ENCODE assay signal across 1 cellular context in the genomic region with DNA sequence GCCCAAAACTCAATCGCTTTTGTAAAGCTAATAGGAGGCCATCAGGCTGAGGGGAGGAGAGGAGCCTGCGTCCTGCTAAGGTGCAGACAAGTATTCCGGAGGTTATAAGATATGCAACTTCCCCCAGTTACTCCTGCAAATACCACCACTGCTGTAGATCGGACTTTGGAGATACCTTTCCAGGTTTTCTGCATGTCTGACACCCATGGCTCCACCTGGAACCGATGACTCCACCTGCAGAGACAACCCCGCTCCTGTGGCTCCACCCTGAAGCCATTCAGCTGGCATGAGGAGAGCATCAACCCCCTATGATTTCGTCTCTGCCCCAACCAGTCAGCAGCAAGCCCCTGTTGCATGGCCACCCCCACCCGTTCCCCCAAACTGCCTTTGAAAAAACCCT.
A peak's percentile ranks its signal among the peaks of the same experiment; 100 is the strongest.
TF ChIP-seq lines count a peak whose summit lies in the region.

No MANE protein-coding gene starts in this region.

TF ChIP-seq in WTC11, 78 proteins besides CTCF, POLR2A, EP300 and RAD21 (continued from another document):
- TF ChIP-seq, protein P1, sequence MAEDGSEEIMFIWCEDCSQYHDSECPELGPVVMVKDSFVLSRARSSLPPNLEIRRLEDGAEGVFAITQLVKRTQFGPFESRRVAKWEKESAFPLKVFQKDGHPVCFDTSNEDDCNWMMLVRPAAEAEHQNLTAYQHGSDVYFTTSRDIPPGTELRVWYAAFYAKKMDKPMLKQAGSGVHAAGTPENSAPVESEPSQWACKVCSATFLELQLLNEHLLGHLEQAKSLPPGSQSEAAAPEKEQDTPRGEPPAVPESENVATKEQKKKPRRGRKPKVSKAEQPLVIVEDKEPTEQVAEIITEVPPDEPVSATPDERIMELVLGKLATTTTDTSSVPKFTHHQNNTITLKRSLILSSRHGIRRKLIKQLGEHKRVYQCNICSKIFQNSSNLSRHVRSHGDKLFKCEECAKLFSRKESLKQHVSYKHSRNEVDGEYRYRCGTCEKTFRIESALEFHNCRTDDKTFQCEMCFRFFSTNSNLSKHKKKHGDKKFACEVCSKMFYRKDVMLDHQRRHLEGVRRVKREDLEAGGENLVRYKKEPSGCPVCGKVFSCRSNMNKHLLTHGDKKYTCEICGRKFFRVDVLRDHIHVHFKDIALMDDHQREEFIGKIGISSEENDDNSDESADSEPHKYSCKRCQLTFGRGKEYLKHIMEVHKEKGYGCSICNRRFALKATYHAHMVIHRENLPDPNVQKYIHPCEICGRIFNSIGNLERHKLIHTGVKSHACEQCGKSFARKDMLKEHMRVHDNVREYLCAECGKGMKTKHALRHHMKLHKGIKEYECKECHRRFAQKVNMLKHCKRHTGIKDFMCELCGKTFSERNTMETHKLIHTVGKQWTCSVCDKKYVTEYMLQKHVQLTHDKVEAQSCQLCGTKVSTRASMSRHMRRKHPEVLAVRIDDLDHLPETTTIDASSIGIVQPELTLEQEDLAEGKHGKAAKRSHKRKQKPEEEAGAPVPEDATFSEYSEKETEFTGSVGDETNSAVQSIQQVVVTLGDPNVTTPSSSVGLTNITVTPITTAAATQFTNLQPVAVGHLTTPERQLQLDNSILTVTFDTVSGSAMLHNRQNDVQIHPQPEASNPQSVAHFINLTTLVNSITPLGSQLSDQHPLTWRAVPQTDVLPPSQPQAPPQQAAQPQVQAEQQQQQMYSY (CRISPR knock-in tag; IDR thresholded peaks at IDR 0.05): peak; percentile 63
- TF ChIP-seq, protein P2, sequence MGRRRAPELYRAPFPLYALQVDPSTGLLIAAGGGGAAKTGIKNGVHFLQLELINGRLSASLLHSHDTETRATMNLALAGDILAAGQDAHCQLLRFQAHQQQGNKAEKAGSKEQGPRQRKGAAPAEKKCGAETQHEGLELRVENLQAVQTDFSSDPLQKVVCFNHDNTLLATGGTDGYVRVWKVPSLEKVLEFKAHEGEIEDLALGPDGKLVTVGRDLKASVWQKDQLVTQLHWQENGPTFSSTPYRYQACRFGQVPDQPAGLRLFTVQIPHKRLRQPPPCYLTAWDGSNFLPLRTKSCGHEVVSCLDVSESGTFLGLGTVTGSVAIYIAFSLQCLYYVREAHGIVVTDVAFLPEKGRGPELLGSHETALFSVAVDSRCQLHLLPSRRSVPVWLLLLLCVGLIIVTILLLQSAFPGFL (CRISPR knock-in tag; IDR thresholded peaks at IDR 0.05; ENCODE audit: borderline replicate concordance): no peak
- TF ChIP-seq, protein P3, sequence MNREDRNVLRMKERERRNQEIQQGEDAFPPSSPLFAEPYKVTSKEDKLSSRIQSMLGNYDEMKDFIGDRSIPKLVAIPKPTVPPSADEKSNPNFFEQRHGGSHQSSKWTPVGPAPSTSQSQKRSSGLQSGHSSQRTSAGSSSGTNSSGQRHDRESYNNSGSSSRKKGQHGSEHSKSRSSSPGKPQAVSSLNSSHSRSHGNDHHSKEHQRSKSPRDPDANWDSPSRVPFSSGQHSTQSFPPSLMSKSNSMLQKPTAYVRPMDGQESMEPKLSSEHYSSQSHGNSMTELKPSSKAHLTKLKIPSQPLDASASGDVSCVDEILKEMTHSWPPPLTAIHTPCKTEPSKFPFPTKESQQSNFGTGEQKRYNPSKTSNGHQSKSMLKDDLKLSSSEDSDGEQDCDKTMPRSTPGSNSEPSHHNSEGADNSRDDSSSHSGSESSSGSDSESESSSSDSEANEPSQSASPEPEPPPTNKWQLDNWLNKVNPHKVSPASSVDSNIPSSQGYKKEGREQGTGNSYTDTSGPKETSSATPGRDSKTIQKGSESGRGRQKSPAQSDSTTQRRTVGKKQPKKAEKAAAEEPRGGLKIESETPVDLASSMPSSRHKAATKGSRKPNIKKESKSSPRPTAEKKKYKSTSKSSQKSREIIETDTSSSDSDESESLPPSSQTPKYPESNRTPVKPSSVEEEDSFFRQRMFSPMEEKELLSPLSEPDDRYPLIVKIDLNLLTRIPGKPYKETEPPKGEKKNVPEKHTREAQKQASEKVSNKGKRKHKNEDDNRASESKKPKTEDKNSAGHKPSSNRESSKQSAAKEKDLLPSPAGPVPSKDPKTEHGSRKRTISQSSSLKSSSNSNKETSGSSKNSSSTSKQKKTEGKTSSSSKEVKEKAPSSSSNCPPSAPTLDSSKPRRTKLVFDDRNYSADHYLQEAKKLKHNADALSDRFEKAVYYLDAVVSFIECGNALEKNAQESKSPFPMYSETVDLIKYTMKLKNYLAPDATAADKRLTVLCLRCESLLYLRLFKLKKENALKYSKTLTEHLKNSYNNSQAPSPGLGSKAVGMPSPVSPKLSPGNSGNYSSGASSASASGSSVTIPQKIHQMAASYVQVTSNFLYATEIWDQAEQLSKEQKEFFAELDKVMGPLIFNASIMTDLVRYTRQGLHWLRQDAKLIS (CRISPR knock-in tag; IDR thresholded peaks at IDR 0.05; ENCODE audit: borderline replicate concordance): no peak
